In the genomic region with DNA sequence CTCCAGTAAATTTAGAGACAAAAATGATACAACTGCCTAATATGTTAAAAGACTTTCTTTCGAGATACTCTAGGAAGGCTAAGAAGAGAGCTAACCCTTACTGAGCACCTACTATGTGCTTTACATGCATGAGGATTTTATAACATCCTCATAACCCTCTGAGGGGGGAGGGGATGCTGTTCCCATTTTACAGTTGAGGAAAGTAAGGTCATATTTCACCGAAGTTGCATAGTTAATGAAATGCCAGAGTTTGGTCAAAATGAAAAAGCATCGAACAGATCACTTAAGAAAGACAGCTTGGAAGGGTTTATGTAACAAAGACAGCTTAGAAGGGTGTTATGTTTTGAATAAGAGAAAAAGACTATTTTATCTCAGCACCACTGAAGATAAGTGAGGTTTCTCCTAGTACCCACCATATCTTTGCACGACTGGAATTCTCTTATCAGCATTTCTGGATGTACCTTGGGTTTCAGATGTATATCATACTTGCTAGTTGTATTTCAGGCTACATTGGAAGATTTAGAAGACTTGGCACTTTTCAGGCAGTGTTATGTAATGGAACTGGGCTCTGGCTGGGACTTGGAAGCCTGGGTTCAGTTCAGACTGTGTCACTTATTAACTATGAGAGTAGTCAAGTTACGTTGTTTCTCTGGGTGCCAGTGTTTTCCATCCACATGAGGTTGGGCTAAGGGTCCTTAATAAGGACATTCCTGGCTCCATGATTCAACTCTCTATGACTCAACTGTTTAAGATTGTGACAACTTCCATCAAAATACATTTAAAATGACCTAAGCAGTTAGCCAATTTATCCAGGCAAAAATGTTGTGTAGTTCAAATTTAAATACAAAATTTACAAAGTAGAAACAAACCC, we compare ENCODE assay signal across 14 cellular contexts. TPM values are rescaled to one million over a fixed set of nuclear protein-coding genes. Genes with fewer than 3 reads are reported as not detected.
DNase-seq lines count a peak whose midpoint lies in the region; ATAC-seq, FAIRE-seq and TF ChIP-seq lines count a peak whose summit lies in the region.
"Had no signal": no experiment of that assay in that cellular context is flagged by ENCODE, and none has a peak within 500 bp of the region (broad histone marks: within the 10 kb centered on the region; RNA-seq: fewer than 3 reads in every experiment).

No MANE protein-coding gene starts in this region.

- H3K27ac ChIP-seq in skeletal muscle tissue (ENCODE audit: low read depth, low read length), result peak overlapping the region; percentile 43
- H3K27ac ChIP-seq: C4-2B, SK-N-MC had no signal

- in situ Hi-C loops in GM13977 (cut with MboI; ENCODE audit: low pct_unique_long_range_greater_than_20kb, low sequenced_read_pairs, unreplicated experiment), result no loop called here

- POLR2A ChIA-PET in GM10248 (lab: Yijun Ruan, JAX), result interaction anchor here (0.7 kb wide), 1 partner anchor 204 kb away, joined by 4 read pairs; no protein-coding TSS in a partner anchor

- H3K4me3 ChIP-seq in bronchial epithelial cell (ENCODE audit: low read depth, low read length), result no peak overlapping the region
- no peak overlapping the region for H3K4me3 ChIP-seq in kidney epithelial cell (ENCODE audit: low read depth, low read length)
- H3K4me3 ChIP-seq in skeletal muscle tissue (ENCODE audit: low read length in 3 of 3), result peak overlapping the region in 1 of 3 donors; percentile 33
- H3K4me3 ChIP-seq: SK-N-MC had no signal

- no peak for FAIRE-seq in bronchial epithelial cell (lab: Jason Lieb, UNC)

- no peaks in the 10 kb centered on the region for H3K36me3 ChIP-seq in bronchial epithelial cell (ENCODE audit: control insufficient read depth, insufficient read depth, low read length)
- no peaks in the 10 kb centered on the region for H3K36me3 ChIP-seq in kidney epithelial cell (ENCODE audit: control insufficient read depth, insufficient read depth, low read length)
- peaks cover 0 to 8% (median 3%) of the 10 kb centered on the region in 3 donors for H3K36me3 ChIP-seq in skeletal muscle tissue (ENCODE audit: control insufficient read depth in 3 of 3, insufficient read depth in 3 of 3, low read length in 3 of 3)

- peak overlapping the region in 1 of 3 donors; percentile 15 for H3K9ac ChIP-seq in skeletal muscle tissue (ENCODE audit: low read depth in 1 of 3, low read length in 3 of 3)

- no peak for TF ChIP-seq CTCF in bronchial epithelial cell (IDR thresholded peaks at IDR 0.05; ENCODE audit: insufficient read depth, low read length, severe bottlenecking)
- no peak for TF ChIP-seq CTCF in kidney epithelial cell (IDR thresholded peaks at IDR 0.05; ENCODE audit: insufficient read depth, low read length, poor library complexity, severe bottlenecking)
- TF ChIP-seq CTCF in GM10248 (IDR thresholded peaks at IDR 0.05; ENCODE audit: control extremely low read depth, extremely low read depth, low read depth, missing control alignments), result no peak
- no peak for TF ChIP-seq CTCF in GM13977 (IDR thresholded peaks at IDR 0.05; ENCODE audit: extremely low read depth, insufficient read depth, missing control alignments)

- H3K9me3 ChIP-seq in skeletal muscle tissue (ENCODE audit: control insufficient read depth in 3 of 3, low read length in 3 of 3), result no peaks in the 10 kb centered on the region

- DNase-seq in GM03348 (ENCODE audit: low spot score), result peak; percentile 30
- peak; percentile 46 for DNase-seq in bronchial epithelial cell (ENCODE audit: low read depth)
- DNase-seq in kidney epithelial cell (ENCODE audit: low read depth), result peak; percentile 65
- no peak for DNase-seq in NCI-H1417 (lab: John Stamatoyannopoulos, UW)
- DNase-seq in GM10248 (ENCODE audit: extremely low spot score), result no peak
- DNase-seq in GM13977 (ENCODE audit: low spot score), result no peak
- DNase-seq: activated gamma-delta T cell; natural killer cell; NCI-H774; stimulated activated naive CD4-positive, alpha-beta T cell treated with Interleukin-2 at 50 U/mL for 16 hours had no signal

- H3K4me1 ChIP-seq in skeletal muscle tissue (ENCODE audit: control insufficient read depth in 3 of 3, insufficient read depth in 3 of 3, low read length in 3 of 3), result peaks cover 26 to 40% (median 34%) of the 10 kb centered on the region in 3 donors

- H3K27me3 ChIP-seq in bronchial epithelial cell (ENCODE audit: control insufficient read depth, insufficient read depth, low read length) (no peaks in the 10 kb centered on the region), kidney epithelial cell (ENCODE audit: control insufficient read depth, insufficient read depth, low read length) (no peaks in the 10 kb centered on the region), skeletal muscle tissue (ENCODE audit: control insufficient read depth in 3 of 3, insufficient read depth in 3 of 3, low read length in 3 of 3) (no peaks in the 10 kb centered on the region)

- CTCF ChIA-PET in GM10248 (lab: Yijun Ruan, JAX), result interaction anchor here (1.4 kb wide), 1 partner anchor 11 kb away, joined by 3 read pairs; no protein-coding TSS in a partner anchor

- no peak for ATAC-seq in GM19035 (IDR thresholded peaks at IDR 0.05; ENCODE audit: unreplicated experiment)
- ATAC-seq: natural killer cell had no signal

RNA-seq across cellular contexts. Expression of gene RHOBTB1, which starts 6.0 kb away (rescaled TPM):
- total RNA-seq in bronchial epithelial cell, result 3.5 and 6.3 TPM in 2 replicates
- total RNA-seq in kidney epithelial cell, result 21.3 and 22.2 TPM in 2 replicates
- 29.2 TPM for total RNA-seq in skeletal muscle tissue

Comparison
In these comparisons a context has a peak if more than half of its experiments do, and no peak if none do; other contexts are left out.
1. DNase-seq: peak in GM03348 (single experiment), bronchial epithelial cell (single experiment) and kidney epithelial cell (single experiment); none in NCI-H1417 (0 of 3), GM10248 (single experiment) and GM13977 (single experiment).